Comparison of ENCODE assay signal across 14 cellular contexts in genomic region chr1:41532206-41532975, GRCh38. TPM values are rescaled to one million over a fixed set of nuclear protein-coding genes. Genes with fewer than 3 reads are reported as not detected.
"Had no signal": no experiment of that assay in that cellular context is flagged by ENCODE, and none has a peak within 500 bp of the region (broad histone marks: within the 10 kb centered on the region; RNA-seq: fewer than 3 reads in every experiment).

No MANE protein-coding gene starts in this region.

- H3K4me3 Mint-ChIP-seq: activated CD8-positive, alpha-beta T cell treated with anti-CD3 and anti-CD28 coated beads for 36 hours; dendritic cell treated with granulocyte-macrophage colony-stimulating factor and Interleukin-4, amounts not matched to agents 40 ng/mL and 50 ng/mL, for 4 days; nephron progenitor cell; T-helper 2 cell treated with Interferon-gamma antibody and Interleukin-4, amounts not matched to agents 5 μg/mL and 100 μg/mL, for 36 hours had no signal

- ATAC-seq: activated CD8-positive, alpha-beta T cell treated with anti-CD3 and anti-CD28 coated beads for 36 hours; body of pancreas had no signal

- H3K27ac Mint-ChIP-seq: activated CD8-positive, alpha-beta T cell treated with anti-CD3 and anti-CD28 coated beads for 36 hours; dendritic cell treated with granulocyte-macrophage colony-stimulating factor and Interleukin-4, amounts not matched to agents 40 ng/mL and 50 ng/mL, for 4 days; nephron progenitor cell; T-helper 2 cell treated with Interferon-gamma antibody and Interleukin-4, amounts not matched to agents 5 μg/mL and 100 μg/mL, for 36 hours had no signal

- DNase-seq: activated CD4-positive, CD25-positive, alpha-beta regulatory T cell treated with anti-CD3 and anti-CD28 coated beads, Interleukin-2, amount 50 U/mL, for 72 hours; activated CD8-positive, alpha-beta T cell treated with anti-CD3 and anti-CD28 coated beads for 36 hours; amniotic stem cell; erythroblast; hippocampal formation; nephron progenitor cell; SIG-M5; stimulated activated CD4-positive, alpha-beta T cell treated with anti-CD3 and anti-CD28 coated beads, Interleukin-4, amount 100 ng/mL, for 24 hours had no signal

- H3K27ac ChIP-seq: body of pancreas, tibial nerve had no signal

- H3K36me3 ChIP-seq: tibial nerve had no signal

- H3K27me3 Mint-ChIP-seq: activated CD8-positive, alpha-beta T cell treated with anti-CD3 and anti-CD28 coated beads for 36 hours; dendritic cell treated with granulocyte-macrophage colony-stimulating factor and Interleukin-4, amounts not matched to agents 40 ng/mL and 50 ng/mL, for 4 days had no signal

- H3K9me3 ChIP-seq: body of pancreas, tibial nerve had no signal

- H3K4me3 ChIP-seq: body of pancreas, tibial nerve had no signal

- H3K27me3 ChIP-seq: body of pancreas, tibial nerve had no signal

RNA-seq across cellular contexts. Expression of gene EDN2, which starts 47.9 kb away (rescaled TPM):
- total RNA-seq: activated CD8-positive, alpha-beta T cell treated with anti-CD3 and anti-CD28 coated beads for 36 hours; lung microvascular endothelial cell; omental fat pad had no signal
